2 cellular contexts compared by ENCODE assay signal in the genomic region with DNA sequence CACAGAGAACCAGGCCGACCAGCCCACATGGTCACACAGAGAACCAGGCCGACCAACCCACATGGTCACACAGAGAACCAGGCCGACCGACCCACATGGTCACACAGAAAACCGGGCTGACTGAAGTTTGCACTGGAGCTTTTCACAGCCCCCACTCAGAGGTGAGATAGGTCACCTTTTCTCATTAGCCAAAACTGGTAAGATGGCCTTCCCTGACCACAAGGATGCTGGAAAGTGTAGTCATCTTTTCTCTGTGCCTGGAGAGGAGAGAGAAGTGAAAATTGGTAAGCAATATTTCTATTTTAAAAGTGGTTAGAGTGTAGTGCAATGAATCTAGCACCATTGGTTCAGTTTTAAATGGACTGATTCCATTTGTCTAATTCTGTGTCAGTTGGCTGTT.
A peak's percentile ranks its signal among the peaks of the same experiment; 100 is the strongest.
TF ChIP-seq lines count a peak whose summit lies in the region.

No MANE protein-coding gene starts in this region.

TF ChIP-seq in HepG2, 621 proteins besides CTCF, POLR2A, EP300 and RAD21 (continued from another document):
- 0 out of 2 replicates have a peak, but pooled peaks have one; percentile 23 for TF ChIP-seq ZNF687 (CRISPR knock-in tag; IDR thresholded peaks at IDR 0.05)
TF ChIP-seq in HepG2: peak in this region for 1.

TF ChIP-seq in endothelial cell of umbilical vein, 7 proteins besides CTCF, POLR2A, EP300 and RAD21:
- TF ChIP-seq, protein P1, sequence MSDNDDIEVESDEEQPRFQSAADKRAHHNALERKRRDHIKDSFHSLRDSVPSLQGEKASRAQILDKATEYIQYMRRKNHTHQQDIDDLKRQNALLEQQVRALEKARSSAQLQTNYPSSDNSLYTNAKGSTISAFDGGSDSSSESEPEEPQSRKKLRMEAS (IDR thresholded peaks at IDR 0.05; ENCODE audit: insufficient read depth, insufficient read length) = no peak
- TF ChIP-seq EZH2 (IDR thresholded peaks at IDR 0.05; ENCODE audit: borderline replicate concordance, low read depth, low read length, severe bottlenecking) (no peak), JUN (IDR thresholded peaks at IDR 0.05; ENCODE audit: borderline replicate concordance, insufficient read depth, insufficient read length, low read depth) (no peak), GATA2 (IDR thresholded peaks at IDR 0.05; ENCODE audit: insufficient read depth, insufficient read length, low read depth, low read length) (no peak), POLR2AphosphoS5 (IDR thresholded peaks at IDR 0.05; ENCODE audit: insufficient read depth, low read depth, low read length) (no peak), FOS (IDR thresholded peaks at IDR 0.05; ENCODE audit: borderline replicate concordance, insufficient read depth, low read length) (no peak), MYC (IDR thresholded peaks at IDR 0.05; ENCODE audit: low read depth, low read length) (no peak)
TF ChIP-seq in endothelial cell of umbilical vein: peak in this region for 0.
